2 cellular contexts compared by ENCODE assay signal in genomic region chr3:144039661-144040060, GRCh38.
TF ChIP-seq lines count a peak whose summit lies in the region.

No MANE protein-coding gene starts in this region.

TF ChIP-seq in IMR-90, 13 proteins besides CTCF, POLR2A, EP300 and RAD21:
- TF ChIP-seq RFX5 (IDR thresholded peaks at IDR 0.05; ENCODE audit: low read depth, low read length), result no peak
- TF ChIP-seq FOS (IDR thresholded peaks at IDR 0.05; ENCODE audit: low read depth, low read length), result no peak
- no peak for TF ChIP-seq SMC3 (IDR thresholded peaks at IDR 0.05; ENCODE audit: low read depth, low read length)
- no peak for TF ChIP-seq USF2 (IDR thresholded peaks at IDR 0.05; ENCODE audit: low read depth, low read length)
- no peak for TF ChIP-seq NFE2L2 (IDR thresholded peaks at IDR 0.05; ENCODE audit: low read depth, low read length)
- TF ChIP-seq MXI1 (IDR thresholded peaks at IDR 0.05; ENCODE audit: borderline replicate concordance, low read depth, low read length), result no peak
- TF ChIP-seq ELK1 (IDR thresholded peaks at IDR 0.05; ENCODE audit: borderline replicate concordance, low read depth, low read length), result no peak
- TF ChIP-seq RCOR1 (IDR thresholded peaks at IDR 0.05; ENCODE audit: insufficient replicate concordance, low read length), result no peak
- TF ChIP-seq MAZ (IDR thresholded peaks at IDR 0.05; ENCODE audit: borderline replicate concordance, low read depth, low read length), result no peak
- TF ChIP-seq CHD1 (IDR thresholded peaks at IDR 0.05; ENCODE audit: low read depth, low read length), result no peak
- no peak for TF ChIP-seq MAFK (IDR thresholded peaks at IDR 0.05; ENCODE audit: low read depth, low read length)
- TF ChIP-seq BHLHE40 (IDR thresholded peaks at IDR 0.05; ENCODE audit: low read depth, low read length), result no peak
- no peak for TF ChIP-seq CEBPB (IDR thresholded peaks at IDR 0.05; ENCODE audit: low read depth, low read length)

TF ChIP-seq in K562, 482 proteins besides CTCF, POLR2A, EP300 and RAD21:
- no peak for TF ChIP-seq ZNF408 (CRISPR knock-in tag; IDR thresholded peaks at IDR 0.05; ENCODE audit: low read depth)
- TF ChIP-seq KDM4B (IDR thresholded peaks at IDR 0.05; ENCODE audit: borderline replicate concordance in 2 of 2, low read depth in 1 of 2), result no peak
- TF ChIP-seq JUND (IDR thresholded peaks at IDR 0.05; ENCODE audit: borderline replicate concordance, low read depth, low read length), result peak; percentile 20; the same call in 1 of the 2 replicates
- no peak for TF ChIP-seq JUND (tag; IDR thresholded peaks at IDR 0.05; ENCODE audit: borderline replicate concordance, low read depth, low read length)
- peak; percentile 59 for TF ChIP-seq HMBOX1 (IDR thresholded peaks at IDR 0.05)
